In genomic region chr18:62399306-62399705, GRCh38 we compare ENCODE assay signal across 1 cellular context.
TF ChIP-seq lines count a peak whose summit lies in the region.

No MANE protein-coding gene starts in this region.

TF ChIP-seq in HepG2, 621 proteins besides CTCF, POLR2A, EP300 and RAD21 (continued from another document):
- TF ChIP-seq ZNF205 (CRISPR knock-in tag; IDR thresholded peaks at IDR 0.05): no peak
- TF ChIP-seq SMAD3 (CRISPR knock-in tag; IDR thresholded peaks at IDR 0.05): no peak
- no peak for TF ChIP-seq MAX (IDR thresholded peaks at IDR 0.05)
- no peak for TF ChIP-seq ZNF891 (CRISPR knock-in tag; IDR thresholded peaks at IDR 0.05)
